ENCODE assay signal across 31 cellular contexts in the genomic region with DNA sequence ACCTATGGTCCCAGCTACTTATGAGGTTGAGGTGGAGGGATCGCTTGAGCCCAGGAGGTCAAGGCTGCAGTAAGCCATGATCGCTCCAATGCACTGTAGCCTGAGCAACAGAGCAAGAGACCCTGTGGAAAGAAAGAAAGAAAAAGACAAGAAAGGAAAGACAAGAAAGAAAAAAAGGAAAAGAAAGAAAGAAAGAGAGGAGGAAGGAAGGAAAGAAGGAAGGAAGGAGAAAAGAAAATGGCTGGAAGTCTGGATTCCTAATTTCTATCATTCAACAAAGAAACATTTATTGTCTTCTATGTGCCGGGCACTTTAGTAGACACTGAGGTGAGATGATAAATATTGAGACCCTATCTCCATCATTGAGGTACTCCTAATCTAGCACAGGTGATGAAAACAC. TPM values are rescaled to one million over a fixed set of nuclear protein-coding genes. Genes with fewer than 3 reads are reported as not detected.
DNase-seq lines count a peak whose midpoint lies in the region; FAIRE-seq and TF ChIP-seq lines count a peak whose summit lies in the region.
"Had no signal": no experiment of that assay in that cellular context is flagged by ENCODE, and none has a peak within 500 bp of the region (broad histone marks: within the 10 kb centered on the region; RNA-seq: fewer than 3 reads in every experiment).

No MANE protein-coding gene starts in this region.

- no peaks in the 10 kb centered on the region for H3K27me3 ChIP-seq in Caco-2 (replicated peaks; ENCODE audit: control insufficient read depth, insufficient read depth, low read length)
- H3K27me3 ChIP-seq in astrocyte (ENCODE audit: insufficient read depth, low read length) = no peaks in the 10 kb centered on the region
- H3K27me3 ChIP-seq: esophagus muscularis mucosa, sigmoid colon, suprapubic skin had no signal

- TF ChIP-seq CTCF in Caco-2 (IDR thresholded peaks at IDR 0.05; ENCODE audit: insufficient read depth in 1 of 2, low read depth in 1 of 2, low read length in 1 of 2, severe bottlenecking in 1 of 2, unreplicated experiment in 1 of 2) (no peak), astrocyte (IDR thresholded peaks at IDR 0.05; ENCODE audit: insufficient read depth, low read depth, low read length) (no peak), neural crest cell (conservative IDR thresholded peaks at IDR 0.05) (no peak)

- POLR2A ChIA-PET in Caco-2 (lab: Charles Lee) = interaction anchor here (0.7 kb wide), 1 partner anchor 22 kb away, joined by 7 read pairs; no protein-coding TSS in a partner anchor

- no peaks in the 10 kb centered on the region for H3K79me2 ChIP-seq in astrocyte (ENCODE audit: insufficient read depth, low read length)

- H3K4me3 ChIP-seq in Caco-2 (ENCODE audit: low read depth, low read length) (no peak overlapping the region), astrocyte (ENCODE audit: insufficient read depth, low read depth, low read length) (no peak overlapping the region)
- H3K4me3 ChIP-seq: cardiac muscle cell, esophagus muscularis mucosa, lung, mucosa of descending colon, psoas muscle, sigmoid colon, suprapubic skin had no signal

- H3K36me3 ChIP-seq in Caco-2 (ENCODE audit: control insufficient read depth, insufficient read depth, low read length) = no peaks in the 10 kb centered on the region
- H3K36me3 ChIP-seq in astrocyte (ENCODE audit: insufficient read depth, low read length) = no peaks in the 10 kb centered on the region
- H3K36me3 ChIP-seq: cardiac muscle cell, esophagus muscularis mucosa, sigmoid colon, suprapubic skin had no signal

- H3K27ac ChIP-seq in astrocyte (ENCODE audit: low read depth, low read length) = no peak overlapping the region
- H3K27ac ChIP-seq: cardiac muscle cell, esophagus muscularis mucosa, PC-9, psoas muscle, sigmoid colon, suprapubic skin had no signal

- H3K27ac Mint-ChIP-seq in T-helper 2 cell treated with Interferon-gamma antibody and Interleukin-4, amounts not matched to agents 5 μg/mL and 100 μg/mL, for 36 hours = peak overlapping the region; percentile 9
- no peak overlapping the region for H3K27ac Mint-ChIP-seq in Caco-2 (ENCODE audit: unreplicated experiment)
- no peak overlapping the region for H3K27ac Mint-ChIP-seq in astrocyte (ENCODE audit: unreplicated experiment)
- no peak overlapping the region for H3K27ac Mint-ChIP-seq in neural crest cell (ENCODE audit: unreplicated experiment)
- H3K27ac Mint-ChIP-seq: activated CD8-positive, alpha-beta T cell treated with anti-CD3 and anti-CD28 coated beads, Interleukin-2, amount 10 ng/mL, durations not matched to agents 7 days and 5 days; dendritic cell treated with granulocyte-macrophage colony-stimulating factor and Interleukin-4, amounts not matched to agents 40 ng/mL and 50 ng/mL, for 4 days had no signal

- no TSS peak for BruUV-seq in Caco-2 (replicated peaks; lab: Mats Ljungman, UMichigan)

- H3K9ac ChIP-seq in astrocyte (ENCODE audit: low read length) = no peak overlapping the region

- FAIRE-seq in astrocyte (lab: Jason Lieb, UNC) = peak; percentile 47
- FAIRE-seq: H54 had no signal

- peaks cover 40% of the 10 kb centered on the region for H3K4me1 Mint-ChIP-seq in T-helper 2 cell treated with Interferon-gamma antibody and Interleukin-4, amounts not matched to agents 5 μg/mL and 100 μg/mL, for 36 hours (ENCODE audit: low read depth)
- H3K4me1 Mint-ChIP-seq in Caco-2 (ENCODE audit: low read depth, unreplicated experiment) (no peaks in the 10 kb centered on the region), astrocyte (ENCODE audit: low read depth, unreplicated experiment) (no peaks in the 10 kb centered on the region), neural crest cell (peaks cover 59% of the 10 kb centered on the region)

- peaks cover 3% of the 10 kb centered on the region for H3K27me3 Mint-ChIP-seq in T-helper 2 cell treated with Interferon-gamma antibody and Interleukin-4, amounts not matched to agents 5 μg/mL and 100 μg/mL, for 36 hours (ENCODE audit: low read depth)
- H3K27me3 Mint-ChIP-seq in Caco-2 (ENCODE audit: insufficient read depth, unreplicated experiment) (no peaks in the 10 kb centered on the region), astrocyte (ENCODE audit: low read depth, unreplicated experiment) (peaks cover 34% of the 10 kb centered on the region), neural crest cell (ENCODE audit: low read depth) (peaks cover 11% of the 10 kb centered on the region)

- CTCF ChIA-PET in Caco-2 (lab: Charles Lee) = no interaction called here

- no peak overlapping the region for H3K4me3 Mint-ChIP-seq in T-helper 2 cell treated with Interferon-gamma antibody and Interleukin-4, amounts not matched to agents 5 μg/mL and 100 μg/mL, for 36 hours
- H3K4me3 Mint-ChIP-seq in Caco-2 (ENCODE audit: unreplicated experiment) (peak overlapping the region; percentile 27), astrocyte (ENCODE audit: unreplicated experiment) (no peak overlapping the region), neural crest cell (peak overlapping the region; percentile 31)
- H3K4me3 Mint-ChIP-seq: dendritic cell treated with granulocyte-macrophage colony-stimulating factor and Interleukin-4, amounts not matched to agents 40 ng/mL and 50 ng/mL, for 4 days had no signal

- no peak overlapping the region for H3K4me2 ChIP-seq in astrocyte (ENCODE audit: low read length)

- no peak overlapping the region for H2AFZ ChIP-seq in astrocyte (ENCODE audit: low read depth, low read length)
- H2AFZ ChIP-seq: PC-9 had no signal

- H4K20me1 ChIP-seq in astrocyte (ENCODE audit: insufficient read depth, low read length) = no peaks in the 10 kb centered on the region

- DNase-seq in T-helper 2 cell treated with Interferon-gamma antibody and Interleukin-4, amounts not matched to agents 5 μg/mL and 100 μg/mL, for 36 hours (ENCODE audit: low spot score) = no peak
- no peak for DNase-seq in T-helper 2 cell
- no peak for DNase-seq in Caco-2
- DNase-seq in astrocyte (ENCODE audit: low read depth) = no peak
- no peak for DNase-seq in neural crest cell (ENCODE audit: low read depth, low spot score)
- no peak for DNase-seq in HuH-7.5 (ENCODE audit: low spot score)
- no peak for DNase-seq in stimulated activated CD4-positive, alpha-beta T cell treated with anti-CD3 and anti-CD28 coated beads, Interleukin-12 subunit alpha, Interleukin-12 subunit beta, amount 100 ng/mL, for 4 hours
- DNase-seq in activated CD8-positive, alpha-beta memory T cell treated with anti-CD3 and anti-CD28 coated beads, Interleukin-2, amount 50 U/mL, for 48 hours = no peak
- DNase-seq: 8988T; activated CD8-positive, alpha-beta T cell treated with anti-CD3 and anti-CD28 coated beads, Interleukin-2, amount 10 ng/mL, durations not matched to agents 7 days and 5 days; activated gamma-delta T cell treated with Interleukin-2 at 50 U/mL for 16 hours; activated T-cell treated with anti-CD3 and anti-CD28 coated beads for 4 hours; foreskin melanocyte; IMR-90; mucosa of descending colon; NCI-H1105 treated with DMSO at 0.1 percent for 48 hours; NCI-H1930; NCI-H2227 treated with DMSO at 0.1 percent for 48 hours; NCI-H526 treated with DMSO at 0.1 percent for 48 hours; PC-9; psoas muscle; Right ventricle myocardium superior; sigmoid colon; stimulated activated CD4-positive, alpha-beta T cell treated with anti-CD3 and anti-CD28 coated beads, Interleukin-4, amount 100 ng/mL, for 4 hours; stimulated activated naive CD4-positive, alpha-beta T cell had no signal

- H3K9me3 ChIP-seq in Caco-2 (no peaks in the 10 kb centered on the region), astrocyte (ENCODE audit: insufficient read depth, low read depth, low read length) (no peaks in the 10 kb centered on the region)
- H3K9me3 ChIP-seq: esophagus muscularis mucosa, mucosa of descending colon, psoas muscle, sigmoid colon, suprapubic skin had no signal

- H3K4me1 ChIP-seq in Caco-2 (no peaks in the 10 kb centered on the region), astrocyte (ENCODE audit: insufficient read depth, low read length) (peaks cover 3% of the 10 kb centered on the region)
- H3K4me1 ChIP-seq: psoas muscle had no signal

- H3K36me3 Mint-ChIP-seq in T-helper 2 cell treated with Interferon-gamma antibody and Interleukin-4, amounts not matched to agents 5 μg/mL and 100 μg/mL, for 36 hours (ENCODE audit: low read depth) = peaks cover 1% of the 10 kb centered on the region
- H3K36me3 Mint-ChIP-seq in Caco-2 (ENCODE audit: insufficient read depth, unreplicated experiment) (no peaks in the 10 kb centered on the region), astrocyte (ENCODE audit: low read depth, unreplicated experiment) (no peaks in the 10 kb centered on the region), neural crest cell (ENCODE audit: low read depth) (no peaks in the 10 kb centered on the region)

- H3K9me3 Mint-ChIP-seq in T-helper 2 cell treated with Interferon-gamma antibody and Interleukin-4, amounts not matched to agents 5 μg/mL and 100 μg/mL, for 36 hours = no peaks in the 10 kb centered on the region
- H3K9me3 Mint-ChIP-seq in Caco-2 (ENCODE audit: unreplicated experiment) = no peaks in the 10 kb centered on the region
- no peaks in the 10 kb centered on the region for H3K9me3 Mint-ChIP-seq in astrocyte (ENCODE audit: unreplicated experiment)
- peaks cover 5% of the 10 kb centered on the region for H3K9me3 Mint-ChIP-seq in neural crest cell
- H3K9me3 Mint-ChIP-seq: dendritic cell treated with granulocyte-macrophage colony-stimulating factor and Interleukin-4, amounts not matched to agents 40 ng/mL and 50 ng/mL, for 4 days had no signal

- intact Hi-C loops in Caco-2 (cut with micrococcal nuclease; ENCODE audit: unreplicated experiment) = no loop called here

RNA-seq across cellular contexts. Expression of gene BCORL1, which starts 26.8 kb away (rescaled TPM):
- total RNA-seq in Caco-2 (2022) (19.8 and 21.1 TPM in 2 replicates), astrocyte (20.0 and 22.3 TPM in 2 replicates), neural crest cell (46.2 and 53.7 TPM in 2 replicates)

RNA-seq across cellular contexts. Expression of gene UTP14A, which starts 49.7 kb away (rescaled TPM):
- total RNA-seq in Caco-2 (2022) (24.5 and 24.6 TPM in 2 replicates), astrocyte (22.2 and 23.4 TPM in 2 replicates), neural crest cell (24.1 and 26.3 TPM in 2 replicates)

Comparison
In these comparisons a context has a peak if more than half of its experiments do, and no peak if none do; other contexts are left out.
1. H3K4me3 Mint-ChIP-seq: peak in Caco-2 (single experiment) and neural crest cell (single experiment); none in T-helper 2 cell treated with Interferon-gamma antibody and Interleukin-4, amounts not matched to agents 5 μg/mL and 100 μg/mL, for 36 hours (single experiment) and astrocyte (single experiment).